ENCODE assay signal across 8 cellular contexts in genomic region chr5:133611357-133612020, GRCh38. TPM values are rescaled to one million over a fixed set of nuclear protein-coding genes. Genes with fewer than 3 reads are reported as not detected.
DNase-seq lines count a peak whose midpoint lies in the region; ATAC-seq and TF ChIP-seq lines count a peak whose summit lies in the region.

No MANE protein-coding gene starts in this region.

- H3K9me3 Mint-ChIP-seq in activated CD4-positive, alpha-beta memory T cell treated with anti-CD3 and anti-CD28 coated beads for 36 hours: no peaks in the 10 kb centered on the region
- H3K9me3 Mint-ChIP-seq in activated CD4-positive, alpha-beta memory T cell treated with anti-CD3 and anti-CD28 coated beads, Interleukin-2, amount 10 ng/mL, durations not matched to agents 7 days and 5 days: no peaks in the 10 kb centered on the region
- H3K9me3 Mint-ChIP-seq in activated CD8-positive, alpha-beta T cell treated with anti-CD3 and anti-CD28 coated beads for 36 hours: no peaks in the 10 kb centered on the region

- peaks cover 19% of the 10 kb centered on the region for H3K4me1 ChIP-seq in stomach smooth muscle (ENCODE audit: control insufficient read depth, insufficient read depth, low read length)

- peak; percentile 17 for ATAC-seq in activated CD8-positive, alpha-beta T cell treated with anti-CD3 and anti-CD28 coated beads for 36 hours
- ATAC-seq in HG03342 (IDR thresholded peaks at IDR 0.05; ENCODE audit: unreplicated experiment): no peak
- no peak for ATAC-seq in HG02870 (IDR thresholded peaks at IDR 0.05; ENCODE audit: unreplicated experiment)

- no peak overlapping the region for H3K27ac Mint-ChIP-seq in activated CD4-positive, alpha-beta memory T cell treated with anti-CD3 and anti-CD28 coated beads for 36 hours
- no peak overlapping the region for H3K27ac Mint-ChIP-seq in activated CD4-positive, alpha-beta memory T cell treated with anti-CD3 and anti-CD28 coated beads, Interleukin-2, amount 10 ng/mL, durations not matched to agents 7 days and 5 days
- no peak overlapping the region for H3K27ac Mint-ChIP-seq in activated CD8-positive, alpha-beta T cell treated with anti-CD3 and anti-CD28 coated beads for 36 hours

- DNase-seq in activated CD4-positive, alpha-beta memory T cell treated with anti-CD3 and anti-CD28 coated beads for 36 hours: no peak
- no peak for DNase-seq in activated CD4-positive, alpha-beta memory T cell treated with anti-CD3 and anti-CD28 coated beads, Interleukin-2, amount 10 ng/mL, durations not matched to agents 7 days and 5 days
- no peak for DNase-seq in activated CD8-positive, alpha-beta T cell treated with anti-CD3 and anti-CD28 coated beads for 36 hours
- DNase-seq in inferior parietal cortex (ENCODE audit: extremely low spot score) (peak; percentile 15), AML-193 (lab: John Stamatoyannopoulos, UW) (no peak)

- TF ChIP-seq CTCF in activated CD8-positive, alpha-beta T cell treated with anti-CD3 and anti-CD28 coated beads for 36 hours (IDR thresholded peaks at IDR 0.05): no peak

- peaks cover 7% of the 10 kb centered on the region for H3K4me1 Mint-ChIP-seq in activated CD4-positive, alpha-beta memory T cell treated with anti-CD3 and anti-CD28 coated beads for 36 hours (ENCODE audit: low read depth)
- H3K4me1 Mint-ChIP-seq in activated CD4-positive, alpha-beta memory T cell treated with anti-CD3 and anti-CD28 coated beads, Interleukin-2, amount 10 ng/mL, durations not matched to agents 7 days and 5 days: peaks cover 8% of the 10 kb centered on the region
- H3K4me1 Mint-ChIP-seq in activated CD8-positive, alpha-beta T cell treated with anti-CD3 and anti-CD28 coated beads for 36 hours (ENCODE audit: low read depth): peaks cover 11% of the 10 kb centered on the region

- H3K27me3 Mint-ChIP-seq in activated CD4-positive, alpha-beta memory T cell treated with anti-CD3 and anti-CD28 coated beads for 36 hours: peaks cover 51% of the 10 kb centered on the region
- H3K27me3 Mint-ChIP-seq in activated CD4-positive, alpha-beta memory T cell treated with anti-CD3 and anti-CD28 coated beads, Interleukin-2, amount 10 ng/mL, durations not matched to agents 7 days and 5 days: peaks cover 58% of the 10 kb centered on the region
- H3K27me3 Mint-ChIP-seq in activated CD8-positive, alpha-beta T cell treated with anti-CD3 and anti-CD28 coated beads for 36 hours: peaks cover 48% of the 10 kb centered on the region

- POLR2A ChIA-PET in activated CD4-positive, alpha-beta memory T cell treated with anti-CD3 and anti-CD28 coated beads for 36 hours (lab: Charles Lee): no interaction called here
- POLR2A ChIA-PET in activated CD4-positive, alpha-beta memory T cell treated with anti-CD3 and anti-CD28 coated beads, Interleukin-2, amount 10 ng/mL, durations not matched to agents 7 days and 5 days (lab: Charles Lee): no interaction called here
- POLR2A ChIA-PET in activated CD8-positive, alpha-beta T cell treated with anti-CD3 and anti-CD28 coated beads for 36 hours (lab: Charles Lee): no interaction called here

- H3K27me3 ChIP-seq in stomach smooth muscle (ENCODE audit: control insufficient read depth in 1 of 2, insufficient read depth in 2 of 2, low read length in 2 of 2): peaks cover 38 to 63% of the 10 kb centered on the region in 2 donors

- CTCF ChIA-PET in activated CD4-positive, alpha-beta memory T cell treated with anti-CD3 and anti-CD28 coated beads for 36 hours (lab: Charles Lee): interaction anchor here (1.0 to 1.8 kb wide), 4 partner anchors 21 to 188 kb away, joined by 3 to 6 read pairs (median 3); no protein-coding TSS in a partner anchor
- CTCF ChIA-PET in activated CD4-positive, alpha-beta memory T cell treated with anti-CD3 and anti-CD28 coated beads, Interleukin-2, amount 10 ng/mL, durations not matched to agents 7 days and 5 days (lab: Charles Lee): interaction anchor here (1.0 to 2.1 kb wide), 5 partner anchors 10 to 258 kb away, joined by 4 to 11 read pairs (median 4); no protein-coding TSS in a partner anchor
- CTCF ChIA-PET in activated CD8-positive, alpha-beta T cell treated with anti-CD3 and anti-CD28 coated beads for 36 hours (lab: Charles Lee): interaction anchor here (0.8 to 1.5 kb wide), 3 partner anchors 13 to 62 kb away, joined by 3 to 4 read pairs (median 3); no protein-coding TSS in a partner anchor

- intact Hi-C loops in activated CD4-positive, alpha-beta memory T cell treated with anti-CD3 and anti-CD28 coated beads for 36 hours (cut with micrococcal nuclease): loop anchor here (2.0 to 10.0 kb wide), 3 partner anchors 15 to 127 kb away; no protein-coding TSS in a partner anchor
- intact Hi-C loops in activated CD8-positive, alpha-beta T cell treated with anti-CD3 and anti-CD28 coated beads for 36 hours (cut with micrococcal nuclease): no loop called here

- H3K4me3 ChIP-seq in stomach smooth muscle (ENCODE audit: low read length in 2 of 2): peak overlapping the region; percentile 48 to 68

- no peaks in the 10 kb centered on the region for H3K36me3 Mint-ChIP-seq in activated CD4-positive, alpha-beta memory T cell treated with anti-CD3 and anti-CD28 coated beads for 36 hours
- H3K36me3 Mint-ChIP-seq in activated CD4-positive, alpha-beta memory T cell treated with anti-CD3 and anti-CD28 coated beads, Interleukin-2, amount 10 ng/mL, durations not matched to agents 7 days and 5 days (ENCODE audit: low read depth): peaks cover 4% of the 10 kb centered on the region
- H3K36me3 Mint-ChIP-seq in activated CD8-positive, alpha-beta T cell treated with anti-CD3 and anti-CD28 coated beads for 36 hours (ENCODE audit: low read depth): no peaks in the 10 kb centered on the region

- H3K9ac ChIP-seq in stomach smooth muscle (ENCODE audit: low read length in 2 of 2): no peak overlapping the region

- no peaks in the 10 kb centered on the region for H3K9me3 ChIP-seq in stomach smooth muscle (ENCODE audit: control insufficient read depth in 2 of 2, low read length in 2 of 2)

- H3K36me3 ChIP-seq in stomach smooth muscle (ENCODE audit: control insufficient read depth in 2 of 2, insufficient read depth in 2 of 2, low read length in 2 of 2): no peaks in the 10 kb centered on the region

- no peak overlapping the region for H3K27ac ChIP-seq in stomach smooth muscle (ENCODE audit: low read length)

- peak overlapping the region; percentile 50 for H3K4me3 Mint-ChIP-seq in activated CD4-positive, alpha-beta memory T cell treated with anti-CD3 and anti-CD28 coated beads for 36 hours
- no peak overlapping the region for H3K4me3 Mint-ChIP-seq in activated CD4-positive, alpha-beta memory T cell treated with anti-CD3 and anti-CD28 coated beads, Interleukin-2, amount 10 ng/mL, durations not matched to agents 7 days and 5 days
- H3K4me3 Mint-ChIP-seq in activated CD8-positive, alpha-beta T cell treated with anti-CD3 and anti-CD28 coated beads for 36 hours: peak overlapping the region; percentile 49

RNA-seq across cellular contexts. Expression of gene FSTL4, which starts 0.9 kb away (rescaled TPM):
- total RNA-seq in activated CD4-positive, alpha-beta memory T cell treated with anti-CD3 and anti-CD28 coated beads for 36 hours: under 1 TPM in 1 of 2 experiments, not detected in 1; 0.36 TPM
- not detected for total RNA-seq in activated CD4-positive, alpha-beta memory T cell treated with anti-CD3 and anti-CD28 coated beads, Interleukin-2, amount 10 ng/mL, durations not matched to agents 7 days and 5 days
- not detected for total RNA-seq in activated CD8-positive, alpha-beta T cell treated with anti-CD3 and anti-CD28 coated beads for 36 hours
